9 cellular contexts compared by ENCODE assay signal in genomic region chr22:19984201-19984753, GRCh38. TPM values are rescaled to one million over a fixed set of nuclear protein-coding genes. Genes with fewer than 3 reads are reported as not detected.
DNase-seq lines count a peak whose midpoint lies in the region; ATAC-seq, FAIRE-seq and TF ChIP-seq lines count a peak whose summit lies in the region.
"Had no signal": no experiment of that assay in that cellular context is flagged by ENCODE, and none has a peak within 500 bp of the region (broad histone marks: within the 10 kb centered on the region; RNA-seq: fewer than 3 reads in every experiment).

No MANE protein-coding gene starts in this region.

- CTCF ChIA-PET in A549 (lab: Yijun Ruan, JAX): interaction anchor here (1.2 to 3.6 kb wide), 5 partner anchors 14 to 31 kb away, joined by 3 to 14 read pairs (median 5); no protein-coding TSS in a partner anchor

- DNase-seq in A549 (ENCODE audit: low read depth in 1 of 2, low spot score in 1 of 2) (peak; percentile 43 to 61), HS-27A (ENCODE audit: low read depth) (peak; percentile 40), iris pigment epithelial cell (ENCODE audit: low read depth) (peak; percentile 68), NOMO-1 (lab: John Stamatoyannopoulos, UW; ENCODE audit: unreplicated experiment in 2 of 2) (no peak), ecto neural progenitor cell (ENCODE audit: low spot score) (no peak)
- no peak for DNase-seq in activated CD4-positive, CD25-positive, alpha-beta regulatory T cell treated with anti-CD3 and anti-CD28 coated beads, Interleukin-2, amount 50 U/mL, for 72 hours
- DNase-seq: activated CD4-positive, alpha-beta T cell treated with anti-CD3 and anti-CD28 coated beads, Interleukin-2, amount 50 U/mL, for 48 hours had no signal

- TF ChIP-seq CTCF in A549 (IDR thresholded peaks at IDR 0.05): no peak

- no peaks in the 10 kb centered on the region for H3K9me3 ChIP-seq in A549

- no peak for FAIRE-seq in A549 (lab: Jason Lieb, UNC)

- 40% methylated on average over 8 of the region's 19 CpGs for WGBS in A549 (ENCODE audit: missing lambda C conversion rate)

- TF ChIP-seq RAD21 in A549 (conservative IDR thresholded peaks at IDR 0.05 in 1 of 2, IDR thresholded peaks at IDR 0.05 in 1 of 2): no peak

- ATAC-seq in A549 (peak; percentile 44 to 58; a peak in 5 of 6 replicates), HG02588 (IDR thresholded peaks at IDR 0.05; ENCODE audit: unreplicated experiment) (no peak)

- no peak for TF ChIP-seq POLR2A in A549 (IDR thresholded peaks at IDR 0.05; ENCODE audit: low read length)

- H3K27ac ChIP-seq in A549: peak overlapping the region; percentile 49 to 69; a peak in 5 of 6 replicates
- H3K27ac ChIP-seq in angular gyrus (ENCODE audit: low read depth, low read length): peak overlapping the region; percentile 10

- no peak for TF ChIP-seq EP300 in A549 (IDR thresholded peaks at IDR 0.05)

- peaks cover 20% of the 10 kb centered on the region for H3K4me1 ChIP-seq in A549

- peak overlapping the region; percentile 34 for H3K4me2 ChIP-seq in A549

- POLR2A ChIA-PET in A549 (lab: Yijun Ruan, JAX): no interaction called here

- no peak overlapping the region for H3K4me3 ChIP-seq in A549

TF ChIP-seq in A549, 52 proteins besides CTCF, POLR2A, EP300 and RAD21:
- no peak for TF ChIP-seq FOSL2 (IDR thresholded peaks at IDR 0.05)
- TF ChIP-seq FOSL2 (CRISPR knock-in tag; IDR thresholded peaks at IDR 0.05): peak; percentile 17; the same call in 1 of the 2 replicates
- no peak for TF ChIP-seq MAZ (IDR thresholded peaks at IDR 0.05; ENCODE audit: borderline replicate concordance, low read depth, low read length)
- TF ChIP-seq KDM5A (IDR thresholded peaks at IDR 0.05): no peak

RNA-seq across cellular contexts. Expression of gene ARVCF, which starts 32.3 kb away (rescaled TPM):
- 0.81 and 1.1 TPM in 2 replicates for polyA plus RNA-seq in A549 (2011; rRNA removed)
- 1.9 and 2.2 TPM in 2 replicates for polyA plus RNA-seq in A549 (2012; cell fraction: cytosol; rRNA removed)
- polyA plus RNA-seq in A549 (2012; cell fraction: nucleus; rRNA removed): 10.6 and 13.2 TPM in 2 replicates
- polyA plus RNA-seq in A549 (2017; fragmentation: RNase III; extraction: RNeasy Plus Mini Kit Qiagen cat#74134 plus additional on column Dnase treatment): 1.2 to 2.1 TPM (median 1.9 TPM) in 3 replicates
- 1.1 and 2.8 TPM in 2 replicates for polyA minus RNA-seq in A549 (2011; rRNA and poly(A)+ RNA removed)

RNA-seq across cellular contexts. Expression of gene TANGO2, which starts 36.6 kb away (rescaled TPM):
- polyA plus RNA-seq in A549 (2011; rRNA removed): 13.2 and 15.0 TPM in 2 replicates
- polyA plus RNA-seq in A549 (2012; cell fraction: cytosol; rRNA removed): 22.7 and 28.4 TPM in 2 replicates
- 29.8 and 35.2 TPM in 2 replicates for polyA plus RNA-seq in A549 (2012; cell fraction: nucleus; rRNA removed)
- 13.5 to 14.1 TPM (median 13.8 TPM) in 3 replicates for polyA plus RNA-seq in A549 (2017; fragmentation: RNase III; extraction: RNeasy Plus Mini Kit Qiagen cat#74134 plus additional on column Dnase treatment)
- polyA minus RNA-seq in A549 (2011; rRNA and poly(A)+ RNA removed): 28.0 and 38.6 TPM in 2 replicates

RNA-seq across cellular contexts. Expression of gene TXNRD2, which starts 42.7 kb away (rescaled TPM):
- 15.5 and 16.3 TPM in 2 replicates for polyA plus RNA-seq in A549 (2011; rRNA removed)
- 60.5 and 68.7 TPM in 2 replicates for polyA plus RNA-seq in A549 (2012; cell fraction: cytosol; rRNA removed)
- 95.7 and 112 TPM in 2 replicates for polyA plus RNA-seq in A549 (2012; cell fraction: nucleus; rRNA removed)
- 25.6 to 29.3 TPM (median 25.6 TPM) in 3 replicates for polyA plus RNA-seq in A549 (2017; fragmentation: RNase III; extraction: RNeasy Plus Mini Kit Qiagen cat#74134 plus additional on column Dnase treatment)
- 15.1 and 19.5 TPM in 2 replicates for polyA minus RNA-seq in A549 (2011; rRNA and poly(A)+ RNA removed)

RNA-seq across cellular contexts. Expression of gene COMT, which starts 42.7 kb away (rescaled TPM):
- polyA plus RNA-seq in A549 (2011; rRNA removed): 69.5 and 72.3 TPM in 2 replicates
- polyA plus RNA-seq in A549 (2012; cell fraction: cytosol; rRNA removed): 269 and 292 TPM in 2 replicates
- polyA plus RNA-seq in A549 (2012; cell fraction: nucleus; rRNA removed): 253 and 314 TPM in 2 replicates
- polyA plus RNA-seq in A549 (2017; fragmentation: RNase III; extraction: RNeasy Plus Mini Kit Qiagen cat#74134 plus additional on column Dnase treatment): 113 to 135 TPM (median 125 TPM) in 3 replicates
- 21.7 and 39.3 TPM in 2 replicates for polyA minus RNA-seq in A549 (2011; rRNA and poly(A)+ RNA removed)

Comparison
In these comparisons a context has a peak if more than half of its experiments do, and no peak if none do; other contexts are left out.
1. DNase-seq: peak in A549 (2 of 2), HS-27A (single experiment) and iris pigment epithelial cell (single experiment); none in activated CD4-positive, CD25-positive, alpha-beta regulatory T cell treated with anti-CD3 and anti-CD28 coated beads, Interleukin-2, amount 50 U/mL, for 72 hours (single experiment), NOMO-1 (0 of 2) and ecto neural progenitor cell (single experiment).